21 cellular contexts compared by ENCODE assay signal in genomic region chr14:94933411-94933964, GRCh38.
A peak's percentile ranks its signal among the peaks of the same experiment; 100 is the strongest.
DNase-seq lines count a peak whose midpoint lies in the region; TF ChIP-seq lines count a peak whose summit lies in the region.
"Had no signal": no experiment of that assay in that cellular context is flagged by ENCODE, and none has a peak within 500 bp of the region (broad histone marks: within the 10 kb centered on the region; RNA-seq: fewer than 3 reads in every experiment).

No MANE protein-coding gene starts in this region.

- H3K4me1 Mint-ChIP-seq in activated T-cell treated with anti-CD3 and anti-CD28 coated beads, Interleukin-2, amount 50 U/mL, for 24 hours (ENCODE audit: low read depth) = no peaks in the 10 kb centered on the region
- H3K4me1 Mint-ChIP-seq: CD14-positive monocyte had no signal

- POLR2A ChIA-PET in BJ (lab: Charles Lee) = no interaction called here

- H3K27me3 ChIP-seq in BJ (ENCODE audit: control insufficient read depth, insufficient read depth, low read length) (no peaks in the 10 kb centered on the region; the same call in 1 of the 2 replicates), sigmoid colon (no peaks in the 10 kb centered on the region), esophagus muscularis mucosa (no peaks in the 10 kb centered on the region)

- DNase-seq in BJ (ENCODE audit: low read depth) = peak; percentile 67
- DNase-seq in LNCaP clone FGC (ENCODE audit: low read depth) = peak; percentile 28
- peak; percentile 0 for DNase-seq in coronary artery (ENCODE audit: low spot score)
- DNase-seq in sigmoid colon = no peak
- no peak for DNase-seq in activated T-cell treated with anti-CD3 and anti-CD28 coated beads, Interleukin-2, amount 50 U/mL, for 24 hours
- DNase-seq in OCI-M2 (lab: John Stamatoyannopoulos, UW; ENCODE audit: unreplicated experiment) = no peak
- DNase-seq in esophagus muscularis mucosa (ENCODE audit: extremely low spot score) = no peak
- no peak for DNase-seq in GF-D8 (lab: John Stamatoyannopoulos, UW)
- DNase-seq: DMS53, GOT3, HCEC 1CT, KBM-7, NCI-H1092, NCI-H1436 treated with DMSO at 0.1 percent for 48 hours, NCI-H2029, NCI-H524 treated with DMSO at 0.1 percent for 48 hours, PC-3, RPMI8226, SHP77, SK-N-SH had no signal

- intact Hi-C loops in sigmoid colon (cut with DNase I) = loop anchor here (10.0 kb wide), 1 partner anchor 159 kb away; the partner anchor contains the start of gene GSC
- intact Hi-C loops in esophagus muscularis mucosa (cut with DNase I) = no loop called here

- H3K4me3 ChIP-seq in BJ (ENCODE audit: low read depth, low read length) (no peak overlapping the region), LNCaP clone FGC (ENCODE audit: low read depth, low read length) (no peak overlapping the region), coronary artery (no peak overlapping the region), sigmoid colon (no peak overlapping the region), esophagus muscularis mucosa (no peak overlapping the region)

- H3K27ac Mint-ChIP-seq in activated T-cell treated with anti-CD3 and anti-CD28 coated beads, Interleukin-2, amount 50 U/mL, for 24 hours = no peak overlapping the region
- H3K27ac Mint-ChIP-seq: CD14-positive monocyte had no signal

- 42 to 73% methylated on average over 7 of the region's 7 CpGs for WGBS in sigmoid colon, 2 donors
- 85% methylated on average over 7 of the region's 7 CpGs for WGBS in esophagus muscularis mucosa

- peaks cover 0 to 59% (median 53%) of the 10 kb centered on the region in 4 donors for H3K4me1 ChIP-seq in sigmoid colon
- peaks cover 14 to 44% (median 38%) of the 10 kb centered on the region in 4 donors for H3K4me1 ChIP-seq in esophagus muscularis mucosa

- no peaks in the 10 kb centered on the region for H3K36me3 Mint-ChIP-seq in activated T-cell treated with anti-CD3 and anti-CD28 coated beads, Interleukin-2, amount 50 U/mL, for 24 hours (ENCODE audit: low read depth)
- H3K36me3 Mint-ChIP-seq: CD14-positive monocyte had no signal

- no peaks in the 10 kb centered on the region for H3K9me3 ChIP-seq in sigmoid colon
- no peaks in the 10 kb centered on the region for H3K9me3 ChIP-seq in esophagus muscularis mucosa
- H3K9me3 ChIP-seq: SK-N-SH had no signal

- no peaks in the 10 kb centered on the region for H3K9me3 Mint-ChIP-seq in activated T-cell treated with anti-CD3 and anti-CD28 coated beads, Interleukin-2, amount 50 U/mL, for 24 hours

- no peak for TF ChIP-seq CTCF in BJ (IDR thresholded peaks at IDR 0.05; ENCODE audit: insufficient read depth, low read depth, low read length)
- no peak for TF ChIP-seq CTCF in LNCaP clone FGC (IDR thresholded peaks at IDR 0.05; ENCODE audit: control insufficient read depth, extremely low read depth, insufficient read depth)
- TF ChIP-seq CTCF in coronary artery (IDR thresholded peaks at IDR 0.05) = no peak
- TF ChIP-seq CTCF in sigmoid colon (IDR thresholded peaks at IDR 0.05) = no peak
- TF ChIP-seq CTCF in esophagus muscularis mucosa (IDR thresholded peaks at IDR 0.05) = no peak

- no peak overlapping the region for H3K4me3 Mint-ChIP-seq in activated T-cell treated with anti-CD3 and anti-CD28 coated beads, Interleukin-2, amount 50 U/mL, for 24 hours
- H3K4me3 Mint-ChIP-seq: CD14-positive monocyte had no signal

- TF ChIP-seq POLR2A in sigmoid colon (IDR thresholded peaks at IDR 0.05) (no peak), esophagus muscularis mucosa (IDR thresholded peaks at IDR 0.05; ENCODE audit: low read depth) (no peak)

- CTCF ChIA-PET in BJ (lab: Yijun Ruan, JAX) = no interaction called here

- H3K27me3 Mint-ChIP-seq in activated T-cell treated with anti-CD3 and anti-CD28 coated beads, Interleukin-2, amount 50 U/mL, for 24 hours = no peaks in the 10 kb centered on the region

- TF ChIP-seq EP300 in sigmoid colon (IDR thresholded peaks at IDR 0.05) = peak in 1 of 4 donors; percentile 21
- no peak for TF ChIP-seq EP300 in esophagus muscularis mucosa (IDR thresholded peaks at IDR 0.05)

- H3K36me3 ChIP-seq in BJ (ENCODE audit: control insufficient read depth, insufficient read depth, low read length) = no peaks in the 10 kb centered on the region
- no peaks in the 10 kb centered on the region for H3K36me3 ChIP-seq in sigmoid colon
- H3K36me3 ChIP-seq in esophagus muscularis mucosa = no peaks in the 10 kb centered on the region

- H3K27ac ChIP-seq in coronary artery (no peak overlapping the region), sigmoid colon (peak overlapping the region in 3 of 4 donors; percentile 13 to 95 (median 44)), esophagus muscularis mucosa (replicated peaks in 1 of 4) (no peak overlapping the region)

Comparison
In these comparisons a context has a peak if more than half of its experiments do, and no peak if none do; other contexts are left out.
1. DNase-seq: peak in BJ (single experiment), LNCaP clone FGC (single experiment) and coronary artery (single experiment); none in sigmoid colon (single experiment), activated T-cell treated with anti-CD3 and anti-CD28 coated beads, Interleukin-2, amount 50 U/mL, for 24 hours (single experiment), OCI-M2 (single experiment), esophagus muscularis mucosa (single experiment) and GF-D8 (single experiment).
2. H3K27ac ChIP-seq: peak in sigmoid colon (3 of 4); none in coronary artery (0 of 2) and esophagus muscularis mucosa (0 of 4).